In the genomic region with DNA sequence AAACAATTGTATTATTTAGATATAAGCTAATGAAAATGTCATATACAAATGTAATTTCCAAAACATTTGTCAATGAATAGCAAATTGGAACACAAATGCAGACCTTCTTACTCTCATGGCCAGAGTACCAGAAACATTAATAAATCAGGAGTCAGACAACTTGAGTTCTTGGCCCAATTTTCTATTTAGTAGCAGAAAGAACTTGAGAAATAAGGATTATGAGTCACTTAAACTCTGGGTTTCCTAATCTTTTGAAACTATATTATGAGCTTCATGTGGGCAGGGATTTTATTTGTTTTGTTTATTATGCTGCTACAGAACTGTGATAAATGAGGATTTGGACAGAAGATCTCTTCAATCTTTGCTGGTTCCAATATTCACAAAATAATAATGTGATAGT, we compare ENCODE assay signal across 23 cellular contexts.
"Had no signal": no experiment of that assay in that cellular context is flagged by ENCODE, and none has a peak within 500 bp of the region (broad histone marks: within the 10 kb centered on the region; RNA-seq: fewer than 3 reads in every experiment).

No MANE protein-coding gene starts in this region.

- H3K9me3 ChIP-seq: prostate gland, spleen, testis, tibial nerve, upper lobe of right lung had no signal

- H2AFZ ChIP-seq: hepatocyte, parathyroid adenoma had no signal

- H3K4me3 ChIP-seq: coronary artery, hepatocyte, lung, prostate gland, spleen, testis, tibial nerve, upper lobe of right lung had no signal

- H3K27me3 ChIP-seq: hepatocyte, spleen, testis, tibial nerve, upper lobe of right lung had no signal

- ATAC-seq: left colon; left ventricle myocardium superior; naive thymus-derived CD4-positive, alpha-beta T cell; sciatic nerve; stimulated activated memory B cell treated with anti-CD40 and anti-IgM and Interleukin-4, amounts not matched to agents 10 μg/mL and 1 μg/mL and 100 μg/mL, for 72 hours; stimulated activated naive CD8-positive, alpha-beta T cell treated with anti-CD3 and anti-CD28 coated beads, Interleukin-15, amount 100 ng/mL, for 72 hours; upper lobe of right lung had no signal

- H3K79me2 ChIP-seq: hepatocyte, parathyroid adenoma had no signal

- H3K36me3 ChIP-seq: prostate gland, spleen, tibial nerve, upper lobe of right lung had no signal

- H3K4me2 ChIP-seq: hepatocyte had no signal

- H3K27ac ChIP-seq: coronary artery, hepatocyte, parathyroid adenoma, prostate gland, spleen, testis, tibial nerve, upper lobe of right lung had no signal

- H3K4me1 ChIP-seq: parathyroid adenoma, prostate gland, spleen, testis, tibial nerve, upper lobe of right lung had no signal

- DNase-seq: effector CD4-positive, alpha-beta T cell; endodermal cell; foreskin melanocyte; head of caudate nucleus; left colon; left ventricle myocardium superior; naive thymus-derived CD4-positive, alpha-beta T cell; nephron progenitor cell; spleen; stimulated activated CD4-positive, alpha-beta T cell treated with anti-CD3 and anti-CD28 coated beads, Interleukin-15, amount 100 ng/mL, for 24 hours; stimulated activated CD4-positive, alpha-beta T cell treated with anti-CD3 and anti-CD28 coated beads, Interleukin-1b, Interleukin-23, amount 100 ng/mL, for 48 hours; stimulated activated CD4-positive, alpha-beta T cell treated with anti-CD3 and anti-CD28 coated beads, Interleukin-4, amount 100 ng/mL, for 24 hours; stimulated activated naive CD8-positive, alpha-beta T cell treated with anti-CD3 and anti-CD28 coated beads, Interleukin-15, amount 100 ng/mL, for 72 hours; testis; upper lobe of right lung had no signal
